ENCODE assay signal across 23 cellular contexts in the genomic region with DNA sequence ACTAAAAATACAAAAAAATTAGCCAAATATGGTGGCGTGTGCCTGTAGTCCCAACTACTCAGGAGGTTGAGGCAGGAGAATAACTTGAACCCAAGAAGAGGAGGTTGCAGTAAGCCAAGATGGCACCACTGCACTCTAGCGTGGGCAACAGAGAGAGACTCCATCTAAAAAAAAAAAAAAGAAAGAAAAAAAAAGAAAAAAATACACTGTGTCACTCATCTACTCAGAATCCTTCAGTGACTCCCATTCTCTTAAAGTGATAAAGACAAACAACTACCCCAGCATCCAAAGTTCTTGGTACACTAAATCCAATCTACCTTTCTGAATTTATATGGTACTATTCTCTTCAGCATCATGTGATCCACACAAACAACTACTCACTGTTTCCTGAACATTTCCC. TPM values are rescaled to one million over a fixed set of nuclear protein-coding genes. Genes with fewer than 3 reads are reported as not detected.
DNase-seq lines count a peak whose midpoint lies in the region; ATAC-seq, FAIRE-seq and TF ChIP-seq lines count a peak whose summit lies in the region.
"Had no signal": no experiment of that assay in that cellular context is flagged by ENCODE, and none has a peak within 500 bp of the region (broad histone marks: within the 10 kb centered on the region; RNA-seq: fewer than 3 reads in every experiment).

No MANE protein-coding gene starts in this region.

- H3K9me3 Mint-ChIP-seq in activated T-cell treated with anti-CD3 and anti-CD28 coated beads, Interleukin-2, amount 50 U/mL, for 24 hours: no peaks in the 10 kb centered on the region
- H3K9me3 Mint-ChIP-seq in memory B cell: peaks cover 1% of the 10 kb centered on the region
- H3K9me3 Mint-ChIP-seq: GM23338 had no signal

- in situ Hi-C loops in GM12878 (cut with MboI): no loop called here

- H3K4me1 ChIP-seq in GM12878 (ENCODE audit: control insufficient read depth, insufficient read depth, low read length): peaks cover 15% of the 10 kb centered on the region
- H3K4me1 ChIP-seq: BE2C had no signal

- POLR2A ChIA-PET in GM12878 (lab: Charles Lee): no interaction called here

- no peaks in the 10 kb centered on the region for H3K36me3 ChIP-seq in GM12878 (ENCODE audit: control insufficient read depth in 2 of 2, insufficient read depth in 2 of 2, low read length in 1 of 2)
- H3K36me3 ChIP-seq: BE2C had no signal

- H3K27me3 ChIP-seq in GM12878 (replicated peaks in 1 of 2; ENCODE audit: control insufficient read depth in 2 of 2, insufficient read depth in 2 of 2, low read length in 1 of 2): no peaks in the 10 kb centered on the region; a peak in 1 of 4 replicates
- H3K27me3 ChIP-seq: BE2C had no signal

- RAD21 ChIA-PET in GM12878 (lab: Charles Lee; ENCODE audit: unreplicated experiment): no interaction called here

- H3K4me3 ChIP-seq in GM12878: no peak overlapping the region
- H3K4me3 ChIP-seq: GM23338 had no signal

- no peak overlapping the region for H3K4me2 ChIP-seq in GM12878 (ENCODE audit: control insufficient read depth, insufficient read depth)
- H3K4me2 ChIP-seq: GM23338 had no signal

- TF ChIP-seq RAD21 in GM12878 (IDR thresholded peaks at IDR 0.05; ENCODE audit: insufficient read depth, low read depth, low read length): no peak

- H2AFZ ChIP-seq in GM12878 (ENCODE audit: control insufficient read depth, low read depth, low read length): no peak overlapping the region
- H2AFZ ChIP-seq: GM23338 had no signal

- 100% methylated on average over 1 of the region's 2 CpGs for WGBS in GM12878 (ENCODE audit: insufficient coverage, insufficient replicate concordance, low lambda C conversion rate, missing lambda C conversion rate)

- peaks cover 37% of the 10 kb centered on the region for H3K4me1 Mint-ChIP-seq in activated T-cell treated with anti-CD3 and anti-CD28 coated beads, Interleukin-2, amount 50 U/mL, for 24 hours (ENCODE audit: low read depth)
- peaks cover 17% of the 10 kb centered on the region for H3K4me1 Mint-ChIP-seq in memory B cell

- no peak for TF ChIP-seq POLR2A in GM12878 (IDR thresholded peaks at IDR 0.05; ENCODE audit: low read depth, low read length)

- ATAC-seq in GM12878: no peak
- no peak for ATAC-seq in memory B cell (ENCODE audit: low read depth)
- ATAC-seq: GM23338 had no signal

- no TSS peak for BruUV-seq in GM12878 (replicated peaks; lab: Mats Ljungman, UMichigan)

- H3K9me3 ChIP-seq in GM12878 (replicated peaks; ENCODE audit: control insufficient read depth, insufficient read depth, low read length): no peaks in the 10 kb centered on the region; the same call in 2 of the 3 replicates
- H3K9me3 ChIP-seq: BE2C had no signal

- no peak for TF ChIP-seq EP300 in GM12878 (IDR thresholded peaks at IDR 0.05; ENCODE audit: borderline replicate concordance in 1 of 2, control insufficient read depth in 1 of 2, low read depth in 2 of 2, low read length in 2 of 2)

- H3K79me2 ChIP-seq in GM12878 (ENCODE audit: control insufficient read depth, insufficient read depth, low read length): no peaks in the 10 kb centered on the region

- no peak for DNase-seq in activated T-cell treated with anti-CD3 and anti-CD28 coated beads, Interleukin-2, amount 50 U/mL, for 24 hours
- no peak for DNase-seq in activated T-cell treated with anti-CD3 and anti-CD28 coated beads for 4 hours
- no peak for DNase-seq in GM12878 (ENCODE audit: low read depth, low spot score)
- no peak for DNase-seq in memory B cell (ENCODE audit: low spot score in 2 of 2)
- DNase-seq in NCI-H2196 (lab: John Stamatoyannopoulos, UW; ENCODE audit: unreplicated experiment): no peak
- DNase-seq in SHP77 (lab: John Stamatoyannopoulos, UW): no peak
- DNase-seq: ACHN; BE2C; C1 segment of cervical spinal cord; CD4-positive, CD25-positive, alpha-beta regulatory T cell; CD8-positive, alpha-beta memory T cell; COR-L47; DMS 273 treated with DMSO at 0.1 percent for 48 hours; DMS53; DND-41; EL; HCEC 1CT had no signal

- no peak for FAIRE-seq in GM12878 (lab: Jason Lieb, UNC)
- FAIRE-seq: A204.1, GM12891, H54 had no signal

- no peak overlapping the region for H3K4me3 Mint-ChIP-seq in activated T-cell treated with anti-CD3 and anti-CD28 coated beads, Interleukin-2, amount 50 U/mL, for 24 hours
- H3K4me3 Mint-ChIP-seq in memory B cell: no peak overlapping the region
- H3K4me3 Mint-ChIP-seq: CD4-positive, CD25-positive, alpha-beta regulatory T cell; CD8-positive, alpha-beta memory T cell; GM23338 had no signal

- no peak overlapping the region for H3K9ac ChIP-seq in GM12878 (ENCODE audit: control insufficient read depth, insufficient read depth, low read length)

- no peak overlapping the region for H3K27ac ChIP-seq in GM12878 (ENCODE audit: control insufficient read depth, insufficient read depth)

- intact Hi-C loops in GM12878 (cut with micrococcal nuclease; ENCODE audit: unreplicated experiment): no loop called here

- no peaks in the 10 kb centered on the region for H4K20me1 ChIP-seq in GM12878 (ENCODE audit: control insufficient read depth, insufficient read depth)

- SMC1A ChIA-PET in GM12878 (lab: Charles Lee; ENCODE audit: uncharacterized antibody, unreplicated experiment): no interaction called here

- TF ChIP-seq CTCF in GM12878 (IDR thresholded peaks at IDR 0.05 in 2 of 3, conservative IDR thresholded peaks at IDR 0.05 in 1 of 3; ENCODE audit: control insufficient read depth in 2 of 3, extremely low read depth in 1 of 3, insufficient read depth in 1 of 3, low read depth in 3 of 3, low read length in 3 of 3): no peak

- no peaks in the 10 kb centered on the region for H3K27me3 Mint-ChIP-seq in activated T-cell treated with anti-CD3 and anti-CD28 coated beads, Interleukin-2, amount 50 U/mL, for 24 hours
- H3K27me3 Mint-ChIP-seq in memory B cell: no peaks in the 10 kb centered on the region
- H3K27me3 Mint-ChIP-seq: CD4-positive, CD25-positive, alpha-beta regulatory T cell had no signal

- no peaks in the 10 kb centered on the region for H3K36me3 Mint-ChIP-seq in activated T-cell treated with anti-CD3 and anti-CD28 coated beads, Interleukin-2, amount 50 U/mL, for 24 hours (ENCODE audit: low read depth)
- H3K36me3 Mint-ChIP-seq in memory B cell: no peaks in the 10 kb centered on the region
- H3K36me3 Mint-ChIP-seq: CD4-positive, CD25-positive, alpha-beta regulatory T cell had no signal

- peak overlapping the region; percentile 7 for H3K27ac Mint-ChIP-seq in activated T-cell treated with anti-CD3 and anti-CD28 coated beads, Interleukin-2, amount 50 U/mL, for 24 hours
- peak overlapping the region; percentile 19 for H3K27ac Mint-ChIP-seq in memory B cell
- H3K27ac Mint-ChIP-seq: CD4-positive, CD25-positive, alpha-beta regulatory T cell; GM23338 had no signal

- CTCF ChIA-PET in GM12878 (lab: Yijun Ruan, JAX): no interaction called here

TF ChIP-seq in GM12878, 131 proteins besides CTCF, POLR2A, EP300 and RAD21:
- TF ChIP-seq, protein P1, sequence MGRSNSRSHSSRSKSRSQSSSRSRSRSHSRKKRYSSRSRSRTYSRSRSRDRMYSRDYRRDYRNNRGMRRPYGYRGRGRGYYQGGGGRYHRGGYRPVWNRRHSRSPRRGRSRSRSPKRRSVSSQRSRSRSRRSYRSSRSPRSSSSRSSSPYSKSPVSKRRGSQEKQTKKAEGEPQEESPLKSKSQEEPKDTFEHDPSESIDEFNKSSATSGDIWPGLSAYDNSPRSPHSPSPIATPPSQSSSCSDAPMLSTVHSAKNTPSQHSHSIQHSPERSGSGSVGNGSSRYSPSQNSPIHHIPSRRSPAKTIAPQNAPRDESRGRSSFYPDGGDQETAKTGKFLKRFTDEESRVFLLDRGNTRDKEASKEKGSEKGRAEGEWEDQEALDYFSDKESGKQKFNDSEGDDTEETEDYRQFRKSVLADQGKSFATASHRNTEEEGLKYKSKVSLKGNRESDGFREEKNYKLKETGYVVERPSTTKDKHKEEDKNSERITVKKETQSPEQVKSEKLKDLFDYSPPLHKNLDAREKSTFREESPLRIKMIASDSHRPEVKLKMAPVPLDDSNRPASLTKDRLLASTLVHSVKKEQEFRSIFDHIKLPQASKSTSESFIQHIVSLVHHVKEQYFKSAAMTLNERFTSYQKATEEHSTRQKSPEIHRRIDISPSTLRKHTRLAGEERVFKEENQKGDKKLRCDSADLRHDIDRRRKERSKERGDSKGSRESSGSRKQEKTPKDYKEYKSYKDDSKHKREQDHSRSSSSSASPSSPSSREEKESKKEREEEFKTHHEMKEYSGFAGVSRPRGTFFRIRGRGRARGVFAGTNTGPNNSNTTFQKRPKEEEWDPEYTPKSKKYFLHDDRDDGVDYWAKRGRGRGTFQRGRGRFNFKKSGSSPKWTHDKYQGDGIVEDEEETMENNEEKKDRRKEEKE (IDR thresholded peaks at IDR 0.05): no peak
- TF ChIP-seq PKNOX1 (IDR thresholded peaks at IDR 0.05) (peak; percentile 56), SP1 (IDR thresholded peaks at IDR 0.05; ENCODE audit: low read depth, low read length) (no peak)

RNA-seq across cellular contexts. Expression of gene S1PR1, which starts 40.2 kb away (rescaled TPM):
- total RNA-seq in GM12878 (2013; cell fraction: nucleolus; rRNA removed): 11.5 and 12.4 TPM in 2 replicates
- total RNA-seq in GM12878 (2014; rRNA removed): 38.2 and 39.3 TPM in 2 replicates
- 29.8 TPM in 2 replicates for total RNA-seq in GM12878 (2014; rRNA removed; fragmentation: Illumina TruSeq; extraction: Trizol)
- total RNA-seq in GM12878 (2021): 37.6 and 40.8 TPM in 2 replicates
- polyA plus RNA-seq in GM12878 (2011; ENCODE audit: low read depth): 8.8 TPM
- polyA plus RNA-seq in GM12878 (2011; rRNA removed): 3.2 and 3.8 TPM in 2 replicates
- 3.9 and 6.3 TPM in 2 replicates for polyA plus RNA-seq in GM12878 (2011; cell fraction: cytosol; rRNA removed)
- polyA plus RNA-seq in GM12878 (2011; cell fraction: nucleus; rRNA removed): 7.0 and 7.1 TPM in 2 replicates
- polyA plus RNA-seq in GM12878 (2012): 14.1 and 23.7 TPM in 2 replicates
- polyA plus RNA-seq in GM12878 (2014; fragmentation: Illumina TruSeq; extraction: Trizol): 23.2 and 31.6 TPM in 2 replicates
- 10 to 100 TPM; 11.9 to 13.3 TPM for polyA plus RNA-seq in GM12878 (2014; fragmentation: Nextera tagmentation; extraction: Ambion mirVana)
- polyA plus RNA-seq in GM12878 (2014; rRNA removed): 29.2 and 31.8 TPM in 2 replicates
- 10 to 100 TPM; 52.2 to 59.4 TPM for polyA plus RNA-seq in GM12878 (2016; fragmentation: Nextera tagmentation; extraction: Ambion mirVana)
- 8.2 and 8.8 TPM in 2 replicates for polyA minus RNA-seq in GM12878 (2011; rRNA and poly(A)+ RNA removed)
- polyA minus RNA-seq in GM12878 (2011; cell fraction: cytosol; rRNA and poly(A)+ RNA removed): 2.0 and 2.5 TPM in 2 replicates
- polyA minus RNA-seq in GM12878 (2011; cell fraction: nucleus; rRNA and poly(A)+ RNA removed): 8.2 and 11.6 TPM in 2 replicates
- total RNA-seq: G401, HT-29 had no signal
